ENCODE assay signal across 24 cellular contexts in the genomic region with DNA sequence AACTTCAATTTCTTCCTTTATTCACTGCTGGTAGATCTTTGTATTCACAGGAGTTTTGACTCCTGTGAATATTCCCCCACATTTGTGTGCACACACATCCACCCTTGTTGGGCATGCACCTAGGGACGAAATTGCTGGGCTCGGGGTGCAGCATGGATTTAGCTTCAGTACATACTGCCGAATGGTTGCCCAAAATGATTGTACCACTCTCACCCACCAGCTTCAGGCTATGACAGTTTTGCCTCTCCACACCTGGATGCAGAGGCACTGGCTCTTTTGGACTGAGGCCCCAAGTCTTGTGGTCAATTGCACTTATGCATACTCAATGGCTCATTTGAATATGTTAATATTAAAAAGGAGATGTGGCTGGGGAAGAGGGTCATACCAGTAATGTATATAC.
"Had no signal": no experiment of that assay in that cellular context is flagged by ENCODE, and none has a peak within 500 bp of the region (broad histone marks: within the 10 kb centered on the region; RNA-seq: fewer than 3 reads in every experiment).

No MANE protein-coding gene starts in this region.

- H2AFZ ChIP-seq: hepatocyte, neural progenitor cell, parathyroid adenoma had no signal

- DNase-seq: effector CD4-positive, alpha-beta T cell; foreskin fibroblast; left cardiac atrium; left lung; mesenchymal stem cell; midbrain; naive thymus-derived CD4-positive, alpha-beta T cell; sigmoid colon; stimulated activated CD4-positive, alpha-beta T cell treated with anti-CD3 and anti-CD28 coated beads, Interleukin-4, amount 100 ng/mL, for 4 hours; transverse colon; upper lobe of right lung; uterus had no signal

- H3K9ac ChIP-seq: neural progenitor cell, parathyroid adenoma had no signal

- H3K4me1 ChIP-seq: gastroesophageal sphincter, heart left ventricle, left lung, neural progenitor cell, parathyroid adenoma, right atrium auricular region, sigmoid colon, transverse colon, upper lobe of right lung, uterus had no signal

- H3K27me3 Mint-ChIP-seq: progenitor cell of endocrine pancreas; stimulated activated memory B cell treated with anti-CD40 and anti-IgM and Interleukin-4, amounts not matched to agents 10 μg/mL and 1 μg/mL and 100 μg/mL, for 72 hours had no signal

- H3K4me3 Mint-ChIP-seq: naive thymus-derived CD4-positive, alpha-beta T cell; nephron; neural progenitor cell; stimulated activated memory B cell treated with anti-CD40 and anti-IgM and Interleukin-4, amounts not matched to agents 10 μg/mL and 1 μg/mL and 100 μg/mL, for 72 hours; stimulated activated naive CD8-positive, alpha-beta T cell treated with anti-CD3 and anti-CD28 coated beads, Interleukin-15, Interleukin-2, amounts not matched to agents 100 ng/mL and 50 ng/mL, for 24 hours had no signal

- ATAC-seq: esophagus mucosa; gastroesophageal sphincter; left lung; naive thymus-derived CD4-positive, alpha-beta T cell; stimulated activated memory B cell treated with anti-CD40 and anti-IgM and Interleukin-4, amounts not matched to agents 10 μg/mL and 1 μg/mL and 100 μg/mL, for 72 hours; upper lobe of right lung had no signal

- H3K36me3 ChIP-seq: gastroesophageal sphincter, heart left ventricle, left lung, neural progenitor cell, right atrium auricular region, sigmoid colon, transverse colon, upper lobe of right lung, uterus had no signal

- H3K79me2 ChIP-seq: hepatocyte, parathyroid adenoma had no signal

- H3K36me3 Mint-ChIP-seq: neural progenitor cell had no signal

- H3K4me2 ChIP-seq: hepatocyte, neural progenitor cell had no signal

- H3K4me3 ChIP-seq: dorsolateral prefrontal cortex, gastroesophageal sphincter, heart left ventricle, hepatocyte, left lung, neural progenitor cell, right atrium auricular region, sigmoid colon, transverse colon, upper lobe of right lung, uterus had no signal

- H3K27ac ChIP-seq: dorsolateral prefrontal cortex, gastroesophageal sphincter, heart left ventricle, hepatocyte, left lung, neural progenitor cell, parathyroid adenoma, right atrium auricular region, sigmoid colon, transverse colon, upper lobe of right lung, uterus had no signal

- H3K27ac Mint-ChIP-seq: nephron; neural progenitor cell; progenitor cell of endocrine pancreas; stimulated activated memory B cell treated with anti-CD40 and anti-IgM and Interleukin-4, amounts not matched to agents 10 μg/mL and 1 μg/mL and 100 μg/mL, for 72 hours; stimulated activated naive CD8-positive, alpha-beta T cell treated with anti-CD3 and anti-CD28 coated beads, Interleukin-15, Interleukin-2, amounts not matched to agents 100 ng/mL and 50 ng/mL, for 24 hours had no signal

- H3K4me1 Mint-ChIP-seq: nephron; neural progenitor cell; stimulated activated memory B cell treated with anti-CD40 and anti-IgM and Interleukin-4, amounts not matched to agents 10 μg/mL and 1 μg/mL and 100 μg/mL, for 72 hours had no signal

- H3K27me3 ChIP-seq: dorsolateral prefrontal cortex, gastroesophageal sphincter, heart left ventricle, hepatocyte, left lung, neural progenitor cell, right atrium auricular region, sigmoid colon, transverse colon, upper lobe of right lung, uterus had no signal
